ENCODE assay signal across 8 cellular contexts in genomic region chr4:140237616-140238352, GRCh38.
DNase-seq lines count a peak whose midpoint lies in the region; ATAC-seq and TF ChIP-seq lines count a peak whose summit lies in the region.

No MANE protein-coding gene starts in this region.

- peaks cover 4 to 10% of the 10 kb centered on the region in 2 donors for H3K4me1 ChIP-seq in esophagus (ENCODE audit: control insufficient read depth in 2 of 2, insufficient read depth in 2 of 2, low read length in 1 of 2)
- H3K4me1 ChIP-seq in mucosa of stomach (ENCODE audit: control insufficient read depth, insufficient read depth, low read length), result peaks cover 49% of the 10 kb centered on the region

- POLR2A ChIA-PET in AG04449 (lab: Yijun Ruan, JAX), result no interaction called here

- DNase-seq in AG04449 (ENCODE audit: low read depth, low spot score), result peak; percentile 80
- DNase-seq in LHCN-M2 (ENCODE audit: low read depth), result peak; percentile 27
- DNase-seq in RPMI7951 (ENCODE audit: low read depth), result peak; percentile 97

- H3K27me3 ChIP-seq in esophagus (ENCODE audit: control insufficient read depth in 1 of 2, insufficient read depth in 2 of 2, low read length in 2 of 2), result no peaks in the 10 kb centered on the region
- H3K27me3 ChIP-seq in mucosa of stomach (ENCODE audit: control insufficient read depth, insufficient read depth, low read length), result no peaks in the 10 kb centered on the region

- ATAC-seq in HG03095 (IDR thresholded peaks at IDR 0.05; ENCODE audit: unreplicated experiment), result no peak
- ATAC-seq in GM18505 (IDR thresholded peaks at IDR 0.05; ENCODE audit: unreplicated experiment), result no peak
- no peak for ATAC-seq in GM21360 (IDR thresholded peaks at IDR 0.05; ENCODE audit: unreplicated experiment)

- H3K27ac ChIP-seq in esophagus (ENCODE audit: low read depth in 2 of 2, low read length in 1 of 2), result peak overlapping the region; percentile 71 to 99

- no peak for TF ChIP-seq CTCF in AG04449 (IDR thresholded peaks at IDR 0.05; ENCODE audit: insufficient read depth, low read length, missing control alignments)

- 12 to 23% methylated on average over 16 of the region's 16 CpGs for WGBS in esophagus, 2 donors

- H3K9me3 ChIP-seq in esophagus (ENCODE audit: control insufficient read depth in 2 of 2, insufficient read depth in 1 of 2, low read depth in 1 of 2, low read length in 1 of 2), result no peaks in the 10 kb centered on the region
- H3K9me3 ChIP-seq in mucosa of stomach (ENCODE audit: control insufficient read depth, low read length), result no peaks in the 10 kb centered on the region

- CTCF ChIA-PET in AG04449 (lab: Yijun Ruan, JAX), result interaction anchor here (1.4 to 5.6 kb wide), 5 partner anchors 10 to 581 kb away, joined by 3 to 71 read pairs (median 7); no protein-coding TSS in a partner anchor

- H3K9ac ChIP-seq in mucosa of stomach (ENCODE audit: low read length), result peak overlapping the region; percentile 41

- H3K36me3 ChIP-seq in esophagus (ENCODE audit: control insufficient read depth in 2 of 2, insufficient read depth in 2 of 2, low read length in 1 of 2) (no peaks in the 10 kb centered on the region), mucosa of stomach (ENCODE audit: control insufficient read depth, insufficient read depth, low read length) (no peaks in the 10 kb centered on the region)

- no peak for TF ChIP-seq POLR2A in GM18505 (IDR thresholded peaks at IDR 0.05; ENCODE audit: borderline replicate concordance, extremely low read depth, insufficient read depth, insufficient read length)

- H3K4me3 ChIP-seq in AG04449 (ENCODE audit: low read depth, low read length) (peak overlapping the region; percentile 30), esophagus (ENCODE audit: low read depth in 1 of 2, low read length in 2 of 2) (no peak overlapping the region), mucosa of stomach (ENCODE audit: low read length) (no peak overlapping the region)

Comparison
In these comparisons a context has a peak if more than half of its experiments do, and no peak if none do; other contexts are left out.
1. DNase-seq: peak in every context shown above with its lines; median percentile 97 in RPMI7951; 80 in AG04449; 27 in LHCN-M2.